8 cellular contexts compared by ENCODE assay signal in the genomic region with DNA sequence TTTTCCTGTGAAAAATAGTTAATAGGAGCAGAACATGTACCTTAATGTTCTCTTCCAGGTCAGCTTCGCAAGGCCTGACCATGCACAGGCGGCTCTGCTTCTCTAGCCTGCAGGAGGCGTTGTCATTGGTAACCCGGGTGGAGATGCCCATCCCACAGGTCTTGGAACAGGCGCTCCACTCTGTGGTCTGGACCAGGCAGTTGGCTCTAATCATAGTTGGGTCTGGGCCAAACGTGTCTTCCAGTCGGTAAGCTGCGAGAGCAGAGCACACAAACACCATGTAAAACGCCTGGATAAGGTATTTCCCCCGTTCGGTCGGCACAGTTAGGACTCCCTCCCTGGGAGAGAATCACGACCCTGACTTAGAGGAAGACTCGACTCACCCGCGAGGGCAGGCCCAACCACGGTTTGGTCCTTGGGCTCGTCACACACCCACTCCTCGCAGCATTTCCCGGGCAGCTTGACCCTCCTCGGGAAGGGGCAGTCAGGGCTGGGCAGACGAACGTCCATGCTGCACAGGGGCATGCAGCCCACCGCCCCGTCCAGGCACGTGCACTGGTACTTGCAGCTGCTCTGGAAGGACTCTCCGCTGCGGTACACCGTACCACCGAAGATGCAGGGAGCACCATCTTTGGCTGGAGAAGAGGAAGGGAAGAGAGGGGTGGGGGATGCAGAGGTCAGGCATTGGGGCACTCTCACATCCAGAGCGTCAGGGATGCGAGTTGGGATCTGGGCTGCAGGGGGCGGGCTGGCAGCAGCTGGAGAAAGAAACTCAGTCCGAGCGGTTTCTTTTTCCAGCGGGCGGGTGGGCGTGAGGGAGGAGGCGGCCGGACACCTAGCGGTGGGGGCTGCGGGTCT. TPM values are rescaled to one million over a fixed set of nuclear protein-coding genes. Genes with fewer than 3 reads are reported as not detected.
DNase-seq lines count a peak whose midpoint lies in the region; ATAC-seq and TF ChIP-seq lines count a peak whose summit lies in the region.

No MANE protein-coding gene starts in this region.

- no peak overlapping the region for H3K27ac Mint-ChIP-seq in activated naive CD8-positive, alpha-beta T cell
- H3K27ac Mint-ChIP-seq in neural crest cell (ENCODE audit: unreplicated experiment) = peak overlapping the region; percentile 95

- H3K27me3 Mint-ChIP-seq in activated naive CD8-positive, alpha-beta T cell = peaks cover 52% of the 10 kb centered on the region
- no peaks in the 10 kb centered on the region for H3K27me3 Mint-ChIP-seq in neural crest cell (ENCODE audit: low read depth)

- H3K9me3 Mint-ChIP-seq in activated naive CD8-positive, alpha-beta T cell (ENCODE audit: low read depth) = no peaks in the 10 kb centered on the region
- H3K9me3 Mint-ChIP-seq in neural crest cell = no peaks in the 10 kb centered on the region

- H3K4me3 ChIP-seq in AG10803 (ENCODE audit: low read length) = peak overlapping the region; percentile 98

- peak; percentile 68 for ATAC-seq in GM18502 (IDR thresholded peaks at IDR 0.05; ENCODE audit: poor library complexity, unreplicated experiment)

- peak overlapping the region; percentile 85 for H3K4me3 Mint-ChIP-seq in activated naive CD8-positive, alpha-beta T cell
- peak overlapping the region; percentile 94 for H3K4me3 Mint-ChIP-seq in neural crest cell

- DNase-seq in AG10803 (ENCODE audit: low read depth) (peak; percentile 92), NCI-H2196 (lab: John Stamatoyannopoulos, UW; ENCODE audit: unreplicated experiment) (peak; percentile 65), germinal center (ENCODE audit: low spot score) (peak; percentile 52), neural crest cell (ENCODE audit: low read depth, low spot score) (peak; percentile 74), MV-4-11 (lab: John Stamatoyannopoulos, UW) (no peak), cortex of kidney (lab: John Stamatoyannopoulos, UW) (no peak)

- peaks cover 16% of the 10 kb centered on the region for H3K4me1 Mint-ChIP-seq in activated naive CD8-positive, alpha-beta T cell (ENCODE audit: low read depth)
- H3K4me1 Mint-ChIP-seq in neural crest cell = peaks cover 67% of the 10 kb centered on the region

- H3K36me3 Mint-ChIP-seq in activated naive CD8-positive, alpha-beta T cell = no peaks in the 10 kb centered on the region
- H3K36me3 Mint-ChIP-seq in neural crest cell (ENCODE audit: low read depth) = peaks cover 2% of the 10 kb centered on the region

- TF ChIP-seq CTCF in AG10803 (conservative IDR thresholded peaks at IDR 0.05; ENCODE audit: low read length) (peak; percentile 50), neural crest cell (conservative IDR thresholded peaks at IDR 0.05) (peak; percentile 60)

RNA-seq across cellular contexts. Expression of gene CCN2, which starts 1.0 kb away (rescaled TPM):
- total RNA-seq in neural crest cell = 20.3 and 24.2 TPM in 2 replicates

Comparison
In these comparisons a context has a peak if more than half of its experiments do, and no peak if none do; other contexts are left out.
1. DNase-seq: peak in AG10803 (single experiment), NCI-H2196 (single experiment), germinal center (single experiment) and neural crest cell (single experiment); none in MV-4-11 (single experiment) and cortex of kidney (single experiment).